ENCODE assay signal across 11 cellular contexts in the genomic region with DNA sequence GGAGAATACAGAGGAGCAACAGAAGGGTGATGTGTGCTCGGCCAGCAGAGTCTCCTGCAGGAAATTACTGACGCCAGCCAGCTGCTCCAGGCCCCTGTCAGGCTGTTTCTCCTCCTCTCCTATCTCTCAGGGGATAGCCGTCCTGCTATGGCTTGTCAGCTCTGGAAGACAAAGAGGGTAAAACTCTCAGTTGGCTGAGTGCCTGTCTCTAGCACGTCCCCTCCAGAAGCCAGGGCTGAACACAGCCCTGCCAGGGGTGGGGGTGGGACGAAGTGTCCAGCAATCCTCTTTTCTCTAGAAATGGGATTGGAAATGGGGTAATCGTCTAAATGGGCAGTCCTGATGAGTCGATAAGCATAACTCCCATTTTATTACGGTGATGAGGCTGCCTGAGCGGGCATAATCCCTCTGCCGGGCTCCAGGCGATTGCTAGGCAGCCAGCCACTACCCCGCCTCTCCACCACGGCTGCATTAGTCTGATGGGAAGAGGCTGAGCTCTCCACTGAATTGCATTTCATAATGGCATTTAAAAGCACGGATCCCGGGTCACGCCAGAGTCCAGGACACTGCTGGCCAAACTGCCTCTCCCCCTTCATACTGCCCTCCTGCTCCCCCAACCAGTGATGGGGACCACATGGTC.
DNase-seq lines count a peak whose midpoint lies in the region; ATAC-seq and TF ChIP-seq lines count a peak whose summit lies in the region.
"Had no signal": no experiment of that assay in that cellular context is flagged by ENCODE, and none has a peak within 500 bp of the region (broad histone marks: within the 10 kb centered on the region; RNA-seq: fewer than 3 reads in every experiment).

No MANE protein-coding gene starts in this region.

- no peaks in the 10 kb centered on the region for H3K4me1 Mint-ChIP-seq in activated T-helper 17 cell treated with anti-CD3 and anti-CD28 coated beads, Interleukin-2, amount 50 U/mL, for 72 hours
- H3K4me1 Mint-ChIP-seq: activated B cell treated with CpG ODN at 0.5 μM for 24 hours had no signal

- POLR2A ChIA-PET in RWPE1 (lab: Yijun Ruan, JAX; ENCODE audit: low non-redundant PET), result no interaction called here

- CTCF ChIA-PET in RWPE1 (lab: Yijun Ruan, JAX), result no interaction called here

- no peaks in the 10 kb centered on the region for H3K9me3 ChIP-seq in osteoblast (ENCODE audit: low read depth, low read length)

- H3K4me3 Mint-ChIP-seq in activated T-helper 17 cell treated with anti-CD3 and anti-CD28 coated beads, Interleukin-2, amount 50 U/mL, for 72 hours, result no peak overlapping the region
- H3K4me3 Mint-ChIP-seq: activated B cell treated with CpG ODN at 0.5 μM for 24 hours had no signal

- no peaks in the 10 kb centered on the region for H3K4me1 ChIP-seq in osteoblast (ENCODE audit: insufficient read depth, low read length)

- H3K79me2 ChIP-seq in osteoblast (ENCODE audit: insufficient read depth, low read length), result no peaks in the 10 kb centered on the region

- H3K36me3 ChIP-seq in osteoblast (ENCODE audit: insufficient read depth, low read length), result no peaks in the 10 kb centered on the region

- H3K4me3 ChIP-seq in osteoblast (ENCODE audit: insufficient read depth, low read length), result no peak overlapping the region

- DNase-seq in DMS 273 treated with DMSO at 0.1 percent for 48 hours (lab: John Stamatoyannopoulos, UW) (peak; percentile 94), NCI-H446 (lab: John Stamatoyannopoulos, UW) (peak; percentile 51 to 73), Right ventricle myocardium superior (peak; percentile 82), osteoblast (ENCODE audit: insufficient read length, low spot score, missing footprints) (peak; percentile 45), SKM-1 (lab: John Stamatoyannopoulos, UW; ENCODE audit: unreplicated experiment) (no peak), RWPE1 (ENCODE audit: low spot score) (no peak), GM19238 (ENCODE audit: insufficient read length, low spot score) (no peak)
- DNase-seq: activated B cell treated with CpG ODN at 0.5 μM for 24 hours; stimulated activated CD4-positive, alpha-beta T cell treated with anti-CD3 and anti-CD28 coated beads, Interleukin-2, amount 100 ng/mL, for 48 hours had no signal

- no peak overlapping the region for H3K27ac Mint-ChIP-seq in activated T-helper 17 cell treated with anti-CD3 and anti-CD28 coated beads, Interleukin-2, amount 50 U/mL, for 72 hours
- H3K27ac Mint-ChIP-seq: activated B cell treated with CpG ODN at 0.5 μM for 24 hours had no signal

- no peak overlapping the region for H2AFZ ChIP-seq in osteoblast (ENCODE audit: low read length)

- no peak overlapping the region for H3K4me2 ChIP-seq in osteoblast (ENCODE audit: insufficient read depth, low read length)

- TF ChIP-seq CTCF in osteoblast (IDR thresholded peaks at IDR 0.05; ENCODE audit: extremely low read depth, low read depth, low read length), result no peak
- no peak for TF ChIP-seq CTCF in RWPE1 (conservative IDR thresholded peaks at IDR 0.05; ENCODE audit: low read depth)

- H3K27me3 Mint-ChIP-seq in activated T-helper 17 cell treated with anti-CD3 and anti-CD28 coated beads, Interleukin-2, amount 50 U/mL, for 72 hours, result peaks cover 6% of the 10 kb centered on the region

- no peaks in the 10 kb centered on the region for H3K9me3 Mint-ChIP-seq in activated T-helper 17 cell treated with anti-CD3 and anti-CD28 coated beads, Interleukin-2, amount 50 U/mL, for 72 hours
- H3K9me3 Mint-ChIP-seq: activated B cell treated with CpG ODN at 0.5 μM for 24 hours had no signal

- intact Hi-C loops in Right ventricle myocardium superior (cut with DNase I), result no loop called here

- H3K27ac ChIP-seq in osteoblast (ENCODE audit: low read depth, low read length) (no peak overlapping the region), RWPE1 (no peak overlapping the region)
- H3K27ac ChIP-seq: C4-2B had no signal

- no peaks in the 10 kb centered on the region for H4K20me1 ChIP-seq in osteoblast (ENCODE audit: insufficient read depth, low read length)

- no peaks in the 10 kb centered on the region for H3K36me3 Mint-ChIP-seq in activated T-helper 17 cell treated with anti-CD3 and anti-CD28 coated beads, Interleukin-2, amount 50 U/mL, for 72 hours (ENCODE audit: low read depth)

- H3K27me3 ChIP-seq in osteoblast (ENCODE audit: insufficient read depth, low read length), result no peaks in the 10 kb centered on the region

- peak; percentile 95 for ATAC-seq in Right ventricle myocardium superior (ENCODE audit: poor library complexity)
- no peak for ATAC-seq in activated T-helper 17 cell treated with anti-CD3 and anti-CD28 coated beads, Interleukin-2, amount 50 U/mL, for 72 hours (replicated peaks)

Comparison
In these comparisons a context has a peak if more than half of its experiments do, and no peak if none do; other contexts are left out.
1. DNase-seq: peak in DMS 273 treated with DMSO at 0.1 percent for 48 hours (single experiment), NCI-H446 (2 of 2), Right ventricle myocardium superior (single experiment) and osteoblast (single experiment); none in SKM-1 (single experiment), RWPE1 (single experiment) and GM19238 (single experiment).